Comparison of ENCODE assay signal across 9 cellular contexts in genomic region chr11:61579398-61580291, GRCh38. TPM values are rescaled to one million over a fixed set of nuclear protein-coding genes. Genes with fewer than 3 reads are reported as not detected.
DNase-seq lines count a peak whose midpoint lies in the region; FAIRE-seq and TF ChIP-seq lines count a peak whose summit lies in the region.
"Had no signal": no experiment of that assay in that cellular context is flagged by ENCODE, and none has a peak within 500 bp of the region (broad histone marks: within the 10 kb centered on the region; RNA-seq: fewer than 3 reads in every experiment).

No MANE protein-coding gene starts in this region.

- no peak for TF ChIP-seq CTCF in AG09309 (IDR thresholded peaks at IDR 0.05; ENCODE audit: control insufficient read depth, insufficient read depth, low read depth, low read length, missing control alignments)
- TF ChIP-seq CTCF in HFF-Myc (IDR thresholded peaks at IDR 0.05; ENCODE audit: low read depth, low read length, missing control alignments): no peak
- no peak for TF ChIP-seq CTCF in brain (conservative IDR thresholded peaks at IDR 0.05)
- TF ChIP-seq CTCF in mesothelial cell of epicardium (IDR thresholded peaks at IDR 0.05; ENCODE audit: unreplicated experiment): no peak

- H3K4me1 Mint-ChIP-seq in brain: peaks cover 65% of the 10 kb centered on the region
- peaks cover 15% of the 10 kb centered on the region for H3K4me1 Mint-ChIP-seq in mesothelial cell of epicardium

- WGBS in small intestine, 3 donors: 19 to 31% (median 30%) methylated on average over 17 to 21 of the region's 21 CpGs

- H3K36me3 ChIP-seq in small intestine (ENCODE audit: control insufficient read depth in 2 of 2, insufficient read depth in 2 of 2, low read length in 2 of 2): no peaks in the 10 kb centered on the region

- DNase-seq in AG09309 (ENCODE audit: low read depth): no peak
- DNase-seq in HFF-Myc (ENCODE audit: extremely low read depth, low read depth): no peak
- DNase-seq in mesothelial cell of epicardium (ENCODE audit: low spot score in 2 of 2, unreplicated experiment in 2 of 2): no peak
- DNase-seq in superior temporal gyrus (ENCODE audit: extremely low spot score): no peak
- no peak for DNase-seq in germinal center (ENCODE audit: low spot score)
- no peak for DNase-seq in small intestine
- no peak for DNase-seq in urothelium cell line (ENCODE audit: low spot score)

- no peaks in the 10 kb centered on the region for H3K9me3 ChIP-seq in small intestine (ENCODE audit: control insufficient read depth, low read depth)

- peaks cover 2 to 18% of the 10 kb centered on the region in 2 donors for H3K27me3 ChIP-seq in small intestine (ENCODE audit: control insufficient read depth in 2 of 2, insufficient read depth in 2 of 2, low read length in 2 of 2)

- H3K36me3 Mint-ChIP-seq in brain: no peaks in the 10 kb centered on the region
- H3K36me3 Mint-ChIP-seq in mesothelial cell of epicardium: no peaks in the 10 kb centered on the region

- H3K27me3 Mint-ChIP-seq in brain (peaks cover 38% of the 10 kb centered on the region), mesothelial cell of epicardium (ENCODE audit: low read depth) (peaks cover 41% of the 10 kb centered on the region)

- H3K4me3 Mint-ChIP-seq in brain (peak overlapping the region; percentile 82 to 89 (median 87)), mesothelial cell of epicardium (peak overlapping the region; percentile 62)

- H3K27ac ChIP-seq in small intestine (ENCODE audit: low read depth in 1 of 2, low read length in 1 of 2): no peak overlapping the region

- FAIRE-seq in small intestine (lab: Jason Lieb, UNC) (no peak), urothelium cell line (lab: Jason Lieb, UNC) (no peak)

- H3K9me3 Mint-ChIP-seq in brain: peaks cover 0 to 16% (median 0%) of the 10 kb centered on the region in 5 experiments
- no peaks in the 10 kb centered on the region for H3K9me3 Mint-ChIP-seq in mesothelial cell of epicardium

- H3K4me3 ChIP-seq in AG09309 (ENCODE audit: control insufficient read depth, low read depth, low read length) (peak overlapping the region; percentile 35), HFF-Myc (replicated peaks; ENCODE audit: low read depth, low read length) (peak overlapping the region; percentile 41), small intestine (ENCODE audit: low read depth in 1 of 2, low read length in 2 of 2) (peak overlapping the region in 1 of 2 donors; percentile 56)

- H3K4me1 ChIP-seq in small intestine (ENCODE audit: control insufficient read depth in 2 of 2, insufficient read depth in 1 of 2, low read depth in 1 of 2, low read length in 1 of 2): peaks cover 2 to 3% of the 10 kb centered on the region in 2 donors

- H3K27ac Mint-ChIP-seq in brain (peak overlapping the region in 4 of 5 experiments; percentile 37 to 90 (median 76)), mesothelial cell of epicardium (no peak overlapping the region)

RNA-seq across cellular contexts. Expression of gene SYT7, which starts 1.2 kb away (rescaled TPM):
- polyA plus RNA-seq in brain (ENCODE audit: insufficient read depth, low read depth, low replicate concordance): 24.6 TPM
- 7.6 to 9.4 TPM (median 8.3 TPM) in 3 replicates for total RNA-seq in mesothelial cell of epicardium
- polyA plus RNA-seq in small intestine: 1 to 10 TPM in 1 of 3 donors, under 1 TPM in 2; 0.81 to 5.0 (median 0.89) TPM
- total RNA-seq: T-helper 1 cell treated with Interleukin-12 subunit alpha and Interleukin-12 subunit beta and Interleukin-4 antibody, amounts not matched to agents 30 ng/mL and 1 ng/mL, for 36 hours had no signal
